20 cellular contexts compared by ENCODE assay signal in genomic region chr10:59432207-59432900, GRCh38.
DNase-seq lines count a peak whose midpoint lies in the region; ATAC-seq, FAIRE-seq and TF ChIP-seq lines count a peak whose summit lies in the region.
"Had no signal": no experiment of that assay in that cellular context is flagged by ENCODE, and none has a peak within 500 bp of the region (broad histone marks: within the 10 kb centered on the region; RNA-seq: fewer than 3 reads in every experiment).

No MANE protein-coding gene starts in this region.

- H3K27ac Mint-ChIP-seq in activated naive CD4-positive, alpha-beta T cell treated with anti-CD3 and anti-CD28 coated beads, Interleukin-2, amount 50 U/mL, for 72 hours: no peak overlapping the region
- H3K27ac Mint-ChIP-seq: activated CD4-positive, alpha-beta memory T cell treated with anti-CD3 and anti-CD28 coated beads, Interleukin-2, amount 10 ng/mL, durations not matched to agents 7 days and 5 days; activated T-helper 17 cell treated with anti-CD3 and anti-CD28 coated beads, Interleukin-2, amount 50 U/mL, for 72 hours; CD8-positive, alpha-beta T cell had no signal

- TF ChIP-seq POLR2A in GM12892 (IDR thresholded peaks at IDR 0.05; ENCODE audit: low read depth, low read length): no peak

- DNase-seq in DMS53 (lab: John Stamatoyannopoulos, UW): peak; percentile 13
- DNase-seq in DMS53 treated with DMSO at 0.1 percent for 48 hours (lab: John Stamatoyannopoulos, UW; ENCODE audit: unreplicated experiment): no peak
- DNase-seq in RKO (ENCODE audit: low spot score): peak; percentile 20
- peak; percentile 42 for DNase-seq in renal cortical epithelial cell (ENCODE audit: low read depth)
- no peak for DNase-seq in activated naive CD4-positive, alpha-beta T cell treated with anti-CD3 and anti-CD28 coated beads, Interleukin-2, amount 50 U/mL, for 72 hours (ENCODE audit: low spot score in 2 of 2)
- DNase-seq in GM12892 (ENCODE audit: insufficient read length): no peak
- DNase-seq: activated CD4-positive, alpha-beta memory T cell treated with anti-CD3 and anti-CD28 coated beads, Interleukin-2, amount 10 ng/mL, durations not matched to agents 7 days and 5 days; CD8-positive, alpha-beta T cell; cortex of kidney; hypothalamus; NCI-H1930; NK-92 treated with Interleukin-12 subunit alpha and Interleukin-12 subunit beta, amount 100 ng/mL, for 24 hours; pancreas; SJCRH30; stomach had no signal

- no peaks in the 10 kb centered on the region for H3K36me3 Mint-ChIP-seq in activated naive CD4-positive, alpha-beta T cell treated with anti-CD3 and anti-CD28 coated beads, Interleukin-2, amount 50 U/mL, for 72 hours
- H3K36me3 Mint-ChIP-seq: CD8-positive, alpha-beta T cell had no signal

- no peak for FAIRE-seq in GM12892 (lab: Jason Lieb, UNC)
- FAIRE-seq: G401.6, pancreas had no signal

- H3K9me3 Mint-ChIP-seq in activated naive CD4-positive, alpha-beta T cell treated with anti-CD3 and anti-CD28 coated beads, Interleukin-2, amount 50 U/mL, for 72 hours: peaks cover 7 to 9% of the 10 kb centered on the region in 2 donors
- H3K9me3 Mint-ChIP-seq: CD8-positive, alpha-beta T cell had no signal

- ATAC-seq in esophagus mucosa: peak; percentile 97
- no peak for ATAC-seq in activated naive CD4-positive, alpha-beta T cell treated with anti-CD3 and anti-CD28 coated beads, Interleukin-2, amount 50 U/mL, for 72 hours
- no peak for ATAC-seq in GM21367 (IDR thresholded peaks at IDR 0.05; ENCODE audit: unreplicated experiment)
- ATAC-seq: activated T-helper 17 cell treated with anti-CD3 and anti-CD28 coated beads, Interleukin-2, amount 50 U/mL, for 72 hours; CD8-positive, alpha-beta T cell; left lobe of liver; pancreas had no signal

Comparison
In these comparisons a context has a peak if more than half of its experiments do, and no peak if none do; other contexts are left out.
1. DNase-seq: peak in DMS53 (single experiment), RKO (single experiment) and renal cortical epithelial cell (single experiment); none in DMS53 treated with DMSO at 0.1 percent for 48 hours (single experiment), activated naive CD4-positive, alpha-beta T cell treated with anti-CD3 and anti-CD28 coated beads, Interleukin-2, amount 50 U/mL, for 72 hours (0 of 2) and GM12892 (single experiment).